ENCODE assay signal across 8 cellular contexts in genomic region chr9:6007770-6008168, GRCh38. TPM values are rescaled to one million over a fixed set of nuclear protein-coding genes. Genes with fewer than 3 reads are reported as not detected.
DNase-seq lines count a peak whose midpoint lies in the region; ATAC-seq and TF ChIP-seq lines count a peak whose summit lies in the region.

No MANE protein-coding gene starts in this region.

- no peaks in the 10 kb centered on the region for H3K9me2 ChIP-seq in Karpas-422 (replicated peaks; ENCODE audit: insufficient read depth, low read length)

- H3K4me2 ChIP-seq in Karpas-422 (ENCODE audit: low read depth, low read length, poor library complexity, severe bottlenecking) = peak overlapping the region; percentile 96

- no peaks in the 10 kb centered on the region for H3K9me3 ChIP-seq in ES-I3 (ENCODE audit: control insufficient read depth, insufficient read depth, low read length)
- no peaks in the 10 kb centered on the region for H3K9me3 ChIP-seq in Karpas-422 (ENCODE audit: low read length)
- H3K9me3 ChIP-seq in right atrium auricular region = no peaks in the 10 kb centered on the region

- DNase-seq in Karpas-422 (peak; percentile 90), T follicular helper cell (ENCODE audit: low read depth) (peak; percentile 76), amniotic stem cell (lab: John Stamatoyannopoulos, UW) (peak; percentile 11), right atrium auricular region (ENCODE audit: low spot score) (peak; percentile 67), NCI-H1048 (lab: John Stamatoyannopoulos, UW) (no peak)

- H3K27me3 ChIP-seq in Karpas-422 (ENCODE audit: low read length) (no peaks in the 10 kb centered on the region), right atrium auricular region (no peaks in the 10 kb centered on the region), rectal smooth muscle tissue (ENCODE audit: control insufficient read depth, insufficient read depth, low read length) (no peaks in the 10 kb centered on the region)

- peak overlapping the region; percentile 67; the same call in 1 of the 2 replicates for H3K9ac ChIP-seq in ES-I3 (ENCODE audit: low read depth, low read length)
- peak overlapping the region; percentile 88 for H3K9ac ChIP-seq in Karpas-422 (ENCODE audit: low read length)
- peak overlapping the region; percentile 80 for H3K9ac ChIP-seq in rectal smooth muscle tissue (ENCODE audit: low read length)

- peaks cover 79% of the 10 kb centered on the region for H3K79me2 ChIP-seq in Karpas-422 (ENCODE audit: low read length)

- ATAC-seq in GM21786 (IDR thresholded peaks at IDR 0.05; ENCODE audit: unreplicated experiment) = peak; percentile 33

- TF ChIP-seq CTCF in right atrium auricular region (IDR thresholded peaks at IDR 0.05) = no peak

- peak overlapping the region; percentile 76 for H3K27ac ChIP-seq in Karpas-422 (ENCODE audit: low read length)
- peak overlapping the region; percentile 98 to 99 for H3K27ac ChIP-seq in right atrium auricular region
- H3K27ac ChIP-seq in rectal smooth muscle tissue (ENCODE audit: low read depth, low read length) = peak overlapping the region; percentile 99

- H3K4me1 ChIP-seq in ES-I3 (ENCODE audit: insufficient read depth, low read length) (peaks cover 4% of the 10 kb centered on the region; the same call in 1 of the 2 replicates), Karpas-422 (ENCODE audit: low read length) (peaks cover 61% of the 10 kb centered on the region), right atrium auricular region (peaks cover 0 to 47% of the 10 kb centered on the region in 2 donors), rectal smooth muscle tissue (ENCODE audit: control insufficient read depth, insufficient read depth, low read length) (peaks cover 5% of the 10 kb centered on the region)

- H4K20me1 ChIP-seq in Karpas-422 (ENCODE audit: insufficient read depth, low read depth, low read length) = peaks cover 9% of the 10 kb centered on the region; the same call in 1 of the 2 replicates

- H3K4me3 ChIP-seq in Karpas-422 (ENCODE audit: low read length) (peak overlapping the region; percentile 96), right atrium auricular region (peak overlapping the region; percentile 84 to 94), rectal smooth muscle tissue (ENCODE audit: low read length) (peak overlapping the region; percentile 84)

- H3K36me3 ChIP-seq in ES-I3 (ENCODE audit: insufficient read depth, low read length) (no peaks in the 10 kb centered on the region), Karpas-422 (ENCODE audit: insufficient read depth, low read length) (peaks cover 15% of the 10 kb centered on the region; the same call in 1 of the 2 replicates), right atrium auricular region (no peaks in the 10 kb centered on the region), rectal smooth muscle tissue (ENCODE audit: control insufficient read depth, insufficient read depth, low read length) (no peaks in the 10 kb centered on the region)

- peak overlapping the region; percentile 19; the same call in 1 of the 2 replicates for H2AFZ ChIP-seq in Karpas-422 (ENCODE audit: low read length)

RNA-seq across cellular contexts. Expression of gene RANBP6, which starts 7.7 kb away (rescaled TPM):
- 16.8 and 21.0 TPM in 2 replicates for total RNA-seq in Karpas-422 (2014; rRNA removed; shearing (Covaris generic); ENCODE audit: low replicate concordance)
- 10 to 100 TPM; 17.6 to 22.1 TPM for total RNA-seq in right atrium auricular region
